23 cellular contexts compared by ENCODE assay signal in genomic region chr13:74217816-74218215, GRCh38.
DNase-seq lines count a peak whose midpoint lies in the region; ATAC-seq and TF ChIP-seq lines count a peak whose summit lies in the region.
"Had no signal": no experiment of that assay in that cellular context is flagged by ENCODE, and none has a peak within 500 bp of the region (broad histone marks: within the 10 kb centered on the region; RNA-seq: fewer than 3 reads in every experiment).

No MANE protein-coding gene starts in this region.

- H4K8ac ChIP-seq in IMR-90 (ENCODE audit: low read depth in 2 of 2, low read length in 2 of 2), result peak overlapping the region; percentile 90 to 95; a peak in 3 of 4 replicates
- H4K8ac ChIP-seq in mesenchymal stem cell (ENCODE audit: low read length), result no peak overlapping the region

- H2AK9ac ChIP-seq in IMR-90 (replicated peaks; ENCODE audit: low read depth, low read length, poor library complexity), result no peak overlapping the region

- intact Hi-C loops in IMR-90 (cut with micrococcal nuclease) (loop anchor here (5.0 kb wide), 2 partner anchors 81 to 171 kb away; no protein-coding TSS in a partner anchor), adrenal gland (cut with DNase I) (no loop called here)

- H3K9ac ChIP-seq in IMR-90 (ENCODE audit: low read depth, low read length), result peak overlapping the region; percentile 68; the same call in 1 of the 2 replicates
- H3K9ac ChIP-seq in mesenchymal stem cell (ENCODE audit: low read length), result no peak overlapping the region

- no peak for TF ChIP-seq CTCF in AG10803 (conservative IDR thresholded peaks at IDR 0.05; ENCODE audit: low read length)
- TF ChIP-seq CTCF in IMR-90 (conservative IDR thresholded peaks at IDR 0.05; ENCODE audit: low read depth, low read length), result no peak
- TF ChIP-seq CTCF in cardiac fibroblast (IDR thresholded peaks at IDR 0.05; ENCODE audit: low read depth, low read length), result no peak
- TF ChIP-seq CTCF in adrenal gland (IDR thresholded peaks at IDR 0.05), result no peak

- H3K14ac ChIP-seq in IMR-90 (replicated peaks; ENCODE audit: low read depth, low read length) (peak overlapping the region; percentile 86), mesenchymal stem cell (ENCODE audit: low read length in 2 of 2) (no peak overlapping the region)

- POLR2A ChIA-PET in IMR-90 (lab: Charles Lee; ENCODE audit: unreplicated experiment), result no interaction called here

- H3K18ac ChIP-seq in IMR-90 (ENCODE audit: low read depth, low read length), result peak overlapping the region; percentile 100; the same call in 1 of the 2 replicates
- no peak overlapping the region for H3K18ac ChIP-seq in mesenchymal stem cell (ENCODE audit: low read depth in 1 of 2, low read length in 2 of 2)

- H3K4me2 ChIP-seq in IMR-90 (ENCODE audit: low read depth, low read length) (peak overlapping the region; percentile 28; the same call in 1 of the 2 replicates), mesenchymal stem cell (ENCODE audit: low read length, poor library complexity, severe bottlenecking) (no peak overlapping the region)

- H2AK5ac ChIP-seq in IMR-90 (ENCODE audit: low read depth, low read length) (no peak overlapping the region), mesenchymal stem cell (ENCODE audit: low read length, severe bottlenecking) (no peak overlapping the region)

- DNase-seq in AG10803 (ENCODE audit: low read depth) (peak; percentile 84), IMR-90 (peak; percentile 97), cardiac fibroblast (ENCODE audit: low read depth in 2 of 2) (peak; percentile 16 to 53), mesenchymal stem cell (peak; percentile 78), OCI-M1 (lab: John Stamatoyannopoulos, UW) (no peak), activated gamma-delta T cell treated with Interleukin-2 at 50 U/mL for 16 hours (no peak), adrenal gland (no peak)
- DNase-seq: activated CD4-positive, alpha-beta memory T cell treated with anti-CD3 and anti-CD28 coated beads, Interleukin-2, amount 10 ng/mL, durations not matched to agents 7 days and 5 days; activated effector memory CD4-positive, alpha-beta T cell treated with anti-CD3 and anti-CD28 coated beads, Interleukin-2, amount 50 U/mL, for 16 hours; activated T-cell treated with anti-CD3 and anti-CD28 coated beads for 4 hours; effector CD4-positive, alpha-beta T cell; H7; Karpas-422; naive thymus-derived CD8-positive, alpha-beta T cell; NCI-H1694 treated with DMSO at 0.1 percent for 48 hours; NCI-H748 treated with DMSO at 0.1 percent for 48 hours; pancreas; right lobe of liver had no signal

- H2BK120ac ChIP-seq in IMR-90 (ENCODE audit: low read depth, low read length) (peak overlapping the region; percentile 99), mesenchymal stem cell (ENCODE audit: low read depth, low read length) (no peak overlapping the region)

- dilution Hi-C loops in IMR-90 (cut with HindIII; ENCODE audit: low sequenced_read_pairs, unreplicated experiment), result no loop called here

- no peaks in the 10 kb centered on the region for H3K79me1 ChIP-seq in IMR-90 (ENCODE audit: low read depth in 1 of 2, low read length in 2 of 2)
- no peaks in the 10 kb centered on the region for H3K79me1 ChIP-seq in mesenchymal stem cell (replicated peaks; ENCODE audit: low read length, poor library complexity, severe bottlenecking)

- peak overlapping the region; percentile 98; the same call in 1 of the 2 replicates for H3K4ac ChIP-seq in IMR-90 (ENCODE audit: low read depth, low read length)
- H3K4ac ChIP-seq in mesenchymal stem cell (ENCODE audit: low read depth in 1 of 2, low read length in 2 of 2), result no peak overlapping the region

- H2BK5ac ChIP-seq in IMR-90 (ENCODE audit: low read depth, low read length, poor library complexity, severe bottlenecking) (peak overlapping the region; percentile 98), mesenchymal stem cell (ENCODE audit: low read depth, low read length, poor library complexity, severe bottlenecking) (no peak overlapping the region)

- H3K56ac ChIP-seq in IMR-90 (ENCODE audit: extremely low read depth, insufficient read depth, low read length), result peak overlapping the region; percentile 96; the same call in 1 of the 2 replicates

- no TSS peak for BruUV-seq in IMR-90 (replicated peaks; lab: Mats Ljungman, UMichigan)

- in situ Hi-C loops in IMR-90 (cut with MboI; ENCODE audit: low sequenced_read_pairs), result no loop called here

- H3K27me3 ChIP-seq in IMR-90 (ENCODE audit: control insufficient read depth, insufficient read depth, low read length) (no peaks in the 10 kb centered on the region), mesenchymal stem cell (ENCODE audit: control insufficient read depth in 1 of 2, insufficient read depth in 1 of 2, low read length in 2 of 2) (no peaks in the 10 kb centered on the region), adrenal gland (no peaks in the 10 kb centered on the region)
- H3K27me3 ChIP-seq: pancreas, right lobe of liver, vagina had no signal

- H2BK15ac ChIP-seq in IMR-90 (ENCODE audit: low read depth, low read length), result peak overlapping the region; percentile 98; the same call in 1 of the 3 replicates
- H2BK15ac ChIP-seq in mesenchymal stem cell (ENCODE audit: low read depth, poor library complexity, severe bottlenecking), result no peak overlapping the region

- CTCF ChIA-PET in IMR-90 (lab: Yijun Ruan, JAX), result no interaction called here

- H4K5ac ChIP-seq in IMR-90 (ENCODE audit: low read depth, low read length), result peak overlapping the region; percentile 99; the same call in 1 of the 2 replicates

- TF ChIP-seq RAD21 in IMR-90 (IDR thresholded peaks at IDR 0.05; ENCODE audit: low read length), result no peak

- peak overlapping the region; percentile 98 for H4K91ac ChIP-seq in IMR-90 (ENCODE audit: insufficient read depth, low read depth, low read length)
- no peak overlapping the region for H4K91ac ChIP-seq in mesenchymal stem cell (ENCODE audit: low read length)

- no peaks in the 10 kb centered on the region for H4K20me1 ChIP-seq in IMR-90 (ENCODE audit: insufficient read depth, low read length)

- no peak overlapping the region for H3K4me3 ChIP-seq in AG10803 (ENCODE audit: low read length)
- H3K4me3 ChIP-seq in IMR-90 (ENCODE audit: insufficient read depth, low read depth, low read length), result no peak overlapping the region
- no peak overlapping the region for H3K4me3 ChIP-seq in cardiac fibroblast (replicated peaks in 1 of 2; ENCODE audit: low read depth in 2 of 2, low read length in 2 of 2)
- H3K4me3 ChIP-seq in mesenchymal stem cell (ENCODE audit: insufficient read depth in 1 of 2, low read depth in 1 of 2, low read length in 2 of 2), result no peak overlapping the region
- H3K4me3 ChIP-seq in adrenal gland, result no peak overlapping the region
- H3K4me3 ChIP-seq: pancreas, right lobe of liver, vagina had no signal

- H3K36me3 ChIP-seq in IMR-90 (ENCODE audit: control insufficient read depth, insufficient read depth, low read length), result no peaks in the 10 kb centered on the region
- H3K36me3 ChIP-seq in mesenchymal stem cell (ENCODE audit: control insufficient read depth in 1 of 2, insufficient read depth in 2 of 2, low read depth in 1 of 2, low read length in 2 of 2), result no peaks in the 10 kb centered on the region
- H3K36me3 ChIP-seq in adrenal gland (replicated peaks in 1 of 2), result no peaks in the 10 kb centered on the region
- H3K36me3 ChIP-seq: pancreas, right lobe of liver, vagina had no signal

- H2BK20ac ChIP-seq in IMR-90 (ENCODE audit: low read depth, low read length), result peak overlapping the region; percentile 99

- WGBS in IMR-90 (ENCODE audit: extremely low coverage in 2 of 2, insufficient read length in 1 of 2), 2 experiments, result no CpG with 5 or more reads among the region's 1 CpG
- 7% methylated on average over 1 of the region's 1 CpG for WGBS in mesenchymal stem cell
- 71 to 95% (median 82%) methylated on average over 1 of the region's 1 CpG for WGBS in adrenal gland, 4 donors

- ATAC-seq in IMR-90 (ENCODE audit: low read depth) (peak; percentile 95), HG03097 (IDR thresholded peaks at IDR 0.05; ENCODE audit: low FRiP score, unreplicated experiment) (no peak)
- ATAC-seq: activated CD4-positive, CD25-positive, alpha-beta regulatory T cell treated with anti-CD3 and anti-CD28 coated beads, Interleukin-2, amount 50 U/mL, for 24 hours; left lobe of liver; naive thymus-derived CD8-positive, alpha-beta T cell; pancreas; right lobe of liver; stimulated activated effector memory CD8-positive, alpha-beta T cell treated with anti-CD3 and anti-CD28 coated beads, Interleukin-12 subunit alpha, Interleukin-12 subunit beta, amount 100 ng/mL, for 72 hours had no signal

- H3K23ac ChIP-seq in IMR-90 (ENCODE audit: low read depth, low read length) (peak overlapping the region; percentile 93), mesenchymal stem cell (ENCODE audit: low read length in 2 of 2) (no peak overlapping the region)

- TF ChIP-seq POLR2A in IMR-90 (IDR thresholded peaks at IDR 0.05; ENCODE audit: low read depth, low read length) (no peak), adrenal gland (IDR thresholded peaks at IDR 0.05) (no peak)

- H3K27ac ChIP-seq in IMR-90 (ENCODE audit: insufficient read depth, low read length), result no peak overlapping the region
- no peak overlapping the region for H3K27ac ChIP-seq in mesenchymal stem cell (ENCODE audit: low read length, poor library complexity, severe bottlenecking)
- no peak overlapping the region for H3K27ac ChIP-seq in adrenal gland
- H3K27ac ChIP-seq: pancreas, right lobe of liver, vagina had no signal

- H3K9me3 ChIP-seq in IMR-90 (ENCODE audit: control insufficient read depth, insufficient read depth, low read length) (no peaks in the 10 kb centered on the region), mesenchymal stem cell (ENCODE audit: control insufficient read depth, low read length) (no peaks in the 10 kb centered on the region), adrenal gland (replicated peaks in 1 of 3) (no peaks in the 10 kb centered on the region)
- H3K9me3 ChIP-seq: pancreas, right lobe of liver, vagina had no signal

- no peak overlapping the region for H2AFZ ChIP-seq in IMR-90 (replicated peaks; ENCODE audit: low read length, poor library complexity)
- no peak overlapping the region for H2AFZ ChIP-seq in mesenchymal stem cell (ENCODE audit: low read depth, low read length)

- peaks cover 3% of the 10 kb centered on the region; the same call in 1 of the 2 replicates for H3K9me1 ChIP-seq in IMR-90 (ENCODE audit: insufficient read depth, low read length)

- no peak overlapping the region for H2BK12ac ChIP-seq in mesenchymal stem cell (ENCODE audit: low read length in 2 of 2)

- H3K4me1 ChIP-seq in IMR-90 (ENCODE audit: control insufficient read depth, insufficient read depth, low read length) (peaks cover 15% of the 10 kb centered on the region), mesenchymal stem cell (ENCODE audit: control insufficient read depth, insufficient read depth, low read depth, low read length) (no peaks in the 10 kb centered on the region), adrenal gland (replicated peaks in 1 of 2) (no peaks in the 10 kb centered on the region)
- H3K4me1 ChIP-seq: pancreas, vagina had no signal

TF ChIP-seq in IMR-90, 13 proteins besides CTCF, POLR2A, EP300 and RAD21 (continues in another document):
- no peak for TF ChIP-seq MAFK (IDR thresholded peaks at IDR 0.05; ENCODE audit: low read depth, low read length)

Comparison
In these comparisons a context has a peak if more than half of its experiments do, and no peak if none do; other contexts are left out.
1. DNase-seq: peak in AG10803 (single experiment), IMR-90 (single experiment), cardiac fibroblast (2 of 2) and mesenchymal stem cell (single experiment); none in OCI-M1 (single experiment), activated gamma-delta T cell treated with Interleukin-2 at 50 U/mL for 16 hours (single experiment) and adrenal gland (0 of 7).